In the genomic region with DNA sequence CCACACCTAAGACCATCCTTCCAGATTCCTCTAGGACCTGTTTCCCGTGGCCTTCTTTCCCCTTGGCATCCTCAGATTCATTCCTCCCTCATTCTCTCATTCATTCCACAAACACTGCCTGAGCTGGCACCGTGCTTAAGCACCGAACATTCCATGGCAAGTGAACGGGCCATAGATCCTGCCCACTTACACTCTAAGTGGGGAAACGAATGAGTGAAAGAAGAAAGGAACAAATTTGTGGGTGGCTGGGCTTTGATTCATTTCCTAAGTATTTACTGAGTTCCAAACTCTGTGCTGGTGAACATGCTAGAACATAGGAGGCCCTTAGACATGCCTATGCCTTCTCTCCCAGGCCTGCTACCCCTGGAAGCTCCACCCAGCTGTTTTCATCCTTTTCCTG, we compare ENCODE assay signal across 23 cellular contexts. TPM values are rescaled to one million over a fixed set of nuclear protein-coding genes. Genes with fewer than 3 reads are reported as not detected.
"Had no signal": no experiment of that assay in that cellular context is flagged by ENCODE, and none has a peak within 500 bp of the region (broad histone marks: within the 10 kb centered on the region; RNA-seq: fewer than 3 reads in every experiment).

No MANE protein-coding gene starts in this region.

- H3K36me3 ChIP-seq: brain microvascular endothelial cell, esophagus squamous epithelium, heart right ventricle, left ventricle myocardium inferior, vagina had no signal

- H3K9me3 ChIP-seq: esophagus squamous epithelium, heart right ventricle, left ventricle myocardium inferior, testis, vagina had no signal

- H3K27me3 ChIP-seq: testis had no signal

- H3K4me3 Mint-ChIP-seq: activated CD4-positive, alpha-beta memory T cell treated with anti-CD3 and anti-CD28 coated beads for 36 hours; activated naive CD4-positive, alpha-beta T cell treated with anti-CD3 and anti-CD28 coated beads, Interleukin-2, amount 10 ng/mL, durations not matched to agents 7 days and 5 days; stimulated activated naive CD8-positive, alpha-beta T cell treated with anti-CD3 and anti-CD28 coated beads, Interleukin-15, amount 100 ng/mL, for 72 hours; T-helper 17 cell had no signal

- H3K4me3 ChIP-seq: esophagus squamous epithelium, heart right ventricle, left ventricle myocardium inferior, skin epidermis, testis, vagina had no signal

- H3K79me2 ChIP-seq: parathyroid adenoma had no signal

- DNase-seq: activated CD4-positive, alpha-beta memory T cell treated with anti-CD3 and anti-CD28 coated beads for 36 hours; activated CD4-positive, alpha-beta T cell treated with anti-CD3 and anti-CD28 coated beads for 48 hours; activated effector memory CD4-positive, alpha-beta T cell treated with anti-CD3 and anti-CD28 coated beads, Interleukin-2, amount 50 U/mL, for 16 hours; activated naive CD4-positive, alpha-beta T cell treated with anti-CD3 and anti-CD28 coated beads, Interleukin-2, amount 10 ng/mL, durations not matched to agents 7 days and 5 days; anterior cingulate cortex; brain microvascular endothelial cell; central memory CD4-positive, alpha-beta T cell; esophagus squamous epithelium; heart right ventricle; left ventricle myocardium inferior; midbrain; stimulated activated CD4-positive, alpha-beta T cell treated with anti-CD3 and anti-CD28 coated beads, Interleukin-1b, Interleukin-23, amount 100 ng/mL, for 48 hours; stimulated activated naive CD8-positive, alpha-beta T cell treated with anti-CD3 and anti-CD28 coated beads, Interleukin-15, amount 100 ng/mL, for 72 hours; SW 1271; T-helper 17 cell; testis had no signal

- H3K27ac ChIP-seq: brain microvascular endothelial cell, esophagus squamous epithelium, heart right ventricle, left ventricle myocardium inferior, parathyroid adenoma, skin epidermis, testis, vagina had no signal

- ATAC-seq: heart right ventricle; right cardiac atrium; stimulated activated naive CD8-positive, alpha-beta T cell treated with anti-CD3 and anti-CD28 coated beads, Interleukin-15, amount 100 ng/mL, for 72 hours; T-helper 17 cell had no signal

- H3K9me3 Mint-ChIP-seq: activated CD4-positive, alpha-beta memory T cell treated with anti-CD3 and anti-CD28 coated beads for 36 hours; activated naive CD4-positive, alpha-beta T cell treated with anti-CD3 and anti-CD28 coated beads, Interleukin-2, amount 10 ng/mL, durations not matched to agents 7 days and 5 days; nephron; stimulated activated naive CD8-positive, alpha-beta T cell treated with anti-CD3 and anti-CD28 coated beads, Interleukin-15, amount 100 ng/mL, for 72 hours; type B pancreatic cell had no signal

- H2AFZ ChIP-seq: parathyroid adenoma had no signal

- H3K36me3 Mint-ChIP-seq: activated CD4-positive, alpha-beta memory T cell treated with anti-CD3 and anti-CD28 coated beads for 36 hours; activated naive CD4-positive, alpha-beta T cell treated with anti-CD3 and anti-CD28 coated beads, Interleukin-2, amount 10 ng/mL, durations not matched to agents 7 days and 5 days; type B pancreatic cell had no signal

- H3K9ac ChIP-seq: parathyroid adenoma had no signal

- H3K27ac Mint-ChIP-seq: activated CD4-positive, alpha-beta memory T cell treated with anti-CD3 and anti-CD28 coated beads for 36 hours; activated naive CD4-positive, alpha-beta T cell treated with anti-CD3 and anti-CD28 coated beads, Interleukin-2, amount 10 ng/mL, durations not matched to agents 7 days and 5 days; nephron; stimulated activated naive CD8-positive, alpha-beta T cell treated with anti-CD3 and anti-CD28 coated beads, Interleukin-15, amount 100 ng/mL, for 72 hours; T-helper 17 cell; type B pancreatic cell had no signal

RNA-seq across cellular contexts. Expression of gene SRCIN1, which starts 30.0 kb away (rescaled TPM):
- total RNA-seq: fibroblast of villous mesenchyme had no signal
